8 cellular contexts compared by ENCODE assay signal in genomic region chr3:45677045-45677436, GRCh38. TPM values are rescaled to one million over a fixed set of nuclear protein-coding genes. Genes with fewer than 3 reads are reported as not detected.
DNase-seq lines count a peak whose midpoint lies in the region; ATAC-seq and TF ChIP-seq lines count a peak whose summit lies in the region.

No MANE protein-coding gene starts in this region.

- H3K9me3 ChIP-seq in lung (ENCODE audit: control insufficient read depth in 2 of 2, insufficient read depth in 1 of 2, low read length in 1 of 2) (no peaks in the 10 kb centered on the region), upper lobe of right lung (no peaks in the 10 kb centered on the region)

- DNase-seq in EL, result peak; percentile 75
- peak; percentile 47 for DNase-seq in T-helper 9 cell
- DNase-seq in cardiac fibroblast (ENCODE audit: low read depth in 2 of 2), result peak; percentile 72 to 90
- DNase-seq in lung (ENCODE audit: low spot score), result peak; percentile 64
- DNase-seq in upper lobe of right lung, result peak; percentile 70
- no peak for DNase-seq in cortex of kidney (lab: John Stamatoyannopoulos, UW)

- H3K4me3 ChIP-seq in cardiac fibroblast (replicated peaks in 1 of 2; ENCODE audit: low read depth in 2 of 2, low read length in 2 of 2), result no peak overlapping the region
- no peak overlapping the region for H3K4me3 ChIP-seq in lung
- no peak overlapping the region for H3K4me3 ChIP-seq in upper lobe of right lung

- H3K36me3 ChIP-seq in lung (ENCODE audit: control insufficient read depth in 2 of 2, insufficient read depth in 2 of 2, low read length in 2 of 2) (peaks cover 6 to 45% of the 10 kb centered on the region in 2 donors), upper lobe of right lung (peaks cover 59% of the 10 kb centered on the region)

- H3K27me3 ChIP-seq in lung (ENCODE audit: control insufficient read depth, insufficient read depth), result no peaks in the 10 kb centered on the region
- no peaks in the 10 kb centered on the region for H3K27me3 ChIP-seq in upper lobe of right lung

- 7 to 19% methylated on average over 5 of the region's 5 CpGs for WGBS in lung, 2 donors

- TF ChIP-seq CTCF in cardiac fibroblast (IDR thresholded peaks at IDR 0.05; ENCODE audit: low read depth, low read length) (no peak), lung (IDR thresholded peaks at IDR 0.05; ENCODE audit: control extremely low read depth, extremely low read depth) (no peak), upper lobe of right lung (IDR thresholded peaks at IDR 0.05) (no peak)

- H3K4me1 ChIP-seq in lung (ENCODE audit: control insufficient read depth in 2 of 2, insufficient read depth in 2 of 2, low read length in 2 of 2), result peaks cover 10 to 12% of the 10 kb centered on the region in 2 donors
- H3K4me1 ChIP-seq in upper lobe of right lung, result peaks cover 21% of the 10 kb centered on the region

- ATAC-seq in lung (ENCODE audit: insufficient read depth, low FRiP score) (peak; percentile 44), upper lobe of right lung (peak; percentile 79), GM21367 (IDR thresholded peaks at IDR 0.05; ENCODE audit: unreplicated experiment) (no peak), HG03342 (IDR thresholded peaks at IDR 0.05; ENCODE audit: unreplicated experiment) (no peak)

- H3K27ac ChIP-seq in lung (ENCODE audit: low read depth in 1 of 2, low read length in 1 of 2) (peak overlapping the region; percentile 79 to 90), upper lobe of right lung (peak overlapping the region; percentile 80)

- intact Hi-C loops in upper lobe of right lung (cut with DNase I), result no loop called here

RNA-seq across cellular contexts. Expression of gene SACM1L, which starts 12.2 kb away (rescaled TPM):
- total RNA-seq in lung, result 100 to 1,000 TPM in 1 of 2 donors, 10 to 100 TPM in 1; 53.3 to 117 TPM
- 10 to 100 TPM; 23.3 to 34.2 TPM for polyA plus RNA-seq in lung
- total RNA-seq in upper lobe of right lung, result 77.1 TPM

Comparison
In these comparisons a context has a peak if more than half of its experiments do, and no peak if none do; other contexts are left out.
1. ATAC-seq: peak in lung (single experiment) and upper lobe of right lung (single experiment); none in GM21367 (single experiment) and HG03342 (single experiment).